In the genomic region with DNA sequence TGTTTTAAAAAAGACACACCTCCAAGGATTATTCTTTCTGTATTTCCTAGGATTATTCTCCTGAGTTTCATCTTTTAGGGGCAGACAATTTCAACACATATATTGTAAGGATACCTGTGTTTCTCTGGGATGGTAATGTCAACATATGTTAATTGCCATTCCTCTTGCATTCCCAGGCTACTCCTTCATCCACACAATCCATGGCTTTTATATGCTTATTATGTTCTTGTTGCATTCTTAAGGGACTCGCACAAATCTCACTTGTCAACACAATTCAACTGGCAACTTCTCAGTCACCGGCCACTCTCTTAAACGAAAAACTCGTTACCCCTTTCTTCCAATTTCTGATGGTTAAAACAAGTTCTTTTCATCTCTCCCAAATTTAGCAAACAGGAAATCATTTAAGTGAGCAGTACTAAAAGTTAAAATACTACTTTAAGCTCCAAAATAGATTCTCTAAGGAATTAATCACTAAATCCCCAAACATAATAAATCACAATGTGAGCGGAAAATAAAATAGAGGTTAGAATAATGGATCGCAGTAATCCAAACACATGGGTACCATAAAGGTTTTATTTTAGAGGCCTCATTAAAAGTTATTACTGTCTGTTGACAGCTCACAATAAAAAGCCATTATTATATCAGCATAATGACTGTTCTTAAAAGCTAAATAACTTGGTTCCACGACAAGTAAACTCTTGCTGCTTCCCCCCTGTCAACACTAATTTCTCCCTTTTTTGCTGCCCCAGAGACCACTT, we compare ENCODE assay signal across 19 cellular contexts.
A peak's percentile ranks its signal among the peaks of the same experiment; 100 is the strongest.
DNase-seq lines count a peak whose midpoint lies in the region; ATAC-seq and TF ChIP-seq lines count a peak whose summit lies in the region.
"Had no signal": no experiment of that assay in that cellular context is flagged by ENCODE, and none has a peak within 500 bp of the region (broad histone marks: within the 10 kb centered on the region; RNA-seq: fewer than 3 reads in every experiment).

No MANE protein-coding gene starts in this region.

- H3K4me2 ChIP-seq in neural progenitor cell: no peak overlapping the region
- H3K4me2 ChIP-seq: KMS-11, PC-9 had no signal

- no peaks in the 10 kb centered on the region for H3K79me2 ChIP-seq in neural progenitor cell (ENCODE audit: low read depth)

- no peaks in the 10 kb centered on the region for H4K20me1 ChIP-seq in neural progenitor cell (ENCODE audit: low read depth)

- intact Hi-C loops in activated CD4-positive, alpha-beta T cell treated with anti-CD3 and anti-CD28 coated beads, Interleukin-2, amount 10 ng/mL, durations not matched to agents 24 days and 14 days (cut with micrococcal nuclease): no loop called here

- H3K36me3 ChIP-seq in neural progenitor cell: no peaks in the 10 kb centered on the region

- no peak for ATAC-seq in activated T-helper 17 cell treated with anti-CD3 and anti-CD28 coated beads, Interleukin-2, amount 50 U/mL, for 72 hours (replicated peaks)
- no peak for ATAC-seq in stimulated activated memory B cell treated with anti-CD40 and anti-IgM and Interleukin-4, amounts not matched to agents 10 μg/mL and 1 μg/mL and 100 μg/mL, for 72 hours
- ATAC-seq in GM21717 (IDR thresholded peaks at IDR 0.05; ENCODE audit: unreplicated experiment): no peak

- H3K4me3 ChIP-seq in neural progenitor cell: no peak overlapping the region
- H3K4me3 ChIP-seq: PC-9, SJCRH30 had no signal

- H3K9me3 Mint-ChIP-seq in activated CD4-positive, alpha-beta T cell treated with anti-CD3 and anti-CD28 coated beads, Interleukin-2, amount 10 ng/mL, durations not matched to agents 24 days and 14 days: no peaks in the 10 kb centered on the region
- no peaks in the 10 kb centered on the region for H3K9me3 Mint-ChIP-seq in activated T-helper 17 cell treated with anti-CD3 and anti-CD28 coated beads, Interleukin-2, amount 50 U/mL, for 72 hours
- no peaks in the 10 kb centered on the region for H3K9me3 Mint-ChIP-seq in stimulated activated memory B cell treated with anti-CD40 and anti-IgM and Interleukin-4, amounts not matched to agents 10 μg/mL and 1 μg/mL and 100 μg/mL, for 72 hours
- no peaks in the 10 kb centered on the region for H3K9me3 Mint-ChIP-seq in neural progenitor cell

- H3K9me3 ChIP-seq in neural progenitor cell (ENCODE audit: low read depth): no peaks in the 10 kb centered on the region
- H3K9me3 ChIP-seq: SJCRH30 had no signal

- H3K9ac ChIP-seq in neural progenitor cell: no peak overlapping the region
- H3K9ac ChIP-seq: KMS-11 had no signal

- H3K27me3 Mint-ChIP-seq in activated CD4-positive, alpha-beta T cell treated with anti-CD3 and anti-CD28 coated beads, Interleukin-2, amount 10 ng/mL, durations not matched to agents 24 days and 14 days: no peaks in the 10 kb centered on the region
- no peaks in the 10 kb centered on the region for H3K27me3 Mint-ChIP-seq in activated T-helper 17 cell treated with anti-CD3 and anti-CD28 coated beads, Interleukin-2, amount 50 U/mL, for 72 hours
- H3K27me3 Mint-ChIP-seq in stimulated activated memory B cell treated with anti-CD40 and anti-IgM and Interleukin-4, amounts not matched to agents 10 μg/mL and 1 μg/mL and 100 μg/mL, for 72 hours: no peaks in the 10 kb centered on the region
- peaks cover 6% of the 10 kb centered on the region for H3K27me3 Mint-ChIP-seq in neural progenitor cell (ENCODE audit: insufficient read depth, low read depth)
- H3K27me3 Mint-ChIP-seq: B cell had no signal

- POLR2A ChIA-PET in HEK293T (lab: Yijun Ruan, JAX): no interaction called here

- H3F3A ChIP-seq in neural progenitor cell (ENCODE audit: low read depth): no peaks in the 10 kb centered on the region

- peaks cover 9% of the 10 kb centered on the region for H3K4me1 Mint-ChIP-seq in activated CD4-positive, alpha-beta T cell treated with anti-CD3 and anti-CD28 coated beads, Interleukin-2, amount 10 ng/mL, durations not matched to agents 24 days and 14 days
- peaks cover 10% of the 10 kb centered on the region for H3K4me1 Mint-ChIP-seq in activated T-helper 17 cell treated with anti-CD3 and anti-CD28 coated beads, Interleukin-2, amount 50 U/mL, for 72 hours
- H3K4me1 Mint-ChIP-seq in stimulated activated memory B cell treated with anti-CD40 and anti-IgM and Interleukin-4, amounts not matched to agents 10 μg/mL and 1 μg/mL and 100 μg/mL, for 72 hours: no peaks in the 10 kb centered on the region
- peaks cover 3% of the 10 kb centered on the region for H3K4me1 Mint-ChIP-seq in neural progenitor cell
- H3K4me1 Mint-ChIP-seq: B cell had no signal

- no peak for TF ChIP-seq CTCF in neural progenitor cell (IDR thresholded peaks at IDR 0.05)

- CTCF ChIA-PET in HEK293T (lab: Yijun Ruan, JAX): no interaction called here

- H3K4me3 Mint-ChIP-seq in activated CD4-positive, alpha-beta T cell treated with anti-CD3 and anti-CD28 coated beads, Interleukin-2, amount 10 ng/mL, durations not matched to agents 24 days and 14 days: no peak overlapping the region
- no peak overlapping the region for H3K4me3 Mint-ChIP-seq in activated T-helper 17 cell treated with anti-CD3 and anti-CD28 coated beads, Interleukin-2, amount 50 U/mL, for 72 hours
- no peak overlapping the region for H3K4me3 Mint-ChIP-seq in stimulated activated memory B cell treated with anti-CD40 and anti-IgM and Interleukin-4, amounts not matched to agents 10 μg/mL and 1 μg/mL and 100 μg/mL, for 72 hours
- no peak overlapping the region for H3K4me3 Mint-ChIP-seq in neural progenitor cell
- H3K4me3 Mint-ChIP-seq: B cell had no signal

- no peak overlapping the region for H3K27ac ChIP-seq in neural progenitor cell
- H3K27ac ChIP-seq: 22Rv1, KMS-11, PC-9, SJCRH30 had no signal

- DNase-seq in activated CD4-positive, alpha-beta T cell treated with anti-CD3 and anti-CD28 coated beads, Interleukin-2, amount 10 ng/mL, durations not matched to agents 24 days and 14 days: peak; percentile 44
- DNase-seq in activated CD4-positive, alpha-beta T cell treated with anti-CD3 and anti-CD28 coated beads, Interleukin-2, amount 50 U/mL, for 1 hour: no peak
- DNase-seq in HEK293T (ENCODE audit: extremely low spot score): peak; percentile 25
- DNase-seq in left kidney (ENCODE audit: low read depth, low spot score): peak; percentile 25
- DNase-seq in neural progenitor cell (ENCODE audit: low spot score): no peak
- DNase-seq: COR-L47, DMS 273 treated with DMSO at 0.1 percent for 48 hours, GF-D8, GOT3, MV-4-11, NCI-H1694 treated with DMSO at 0.1 percent for 48 hours, PC-9, SJCRH30 had no signal

- H3K4me1 ChIP-seq in neural progenitor cell: no peaks in the 10 kb centered on the region
- H3K4me1 ChIP-seq: SJCRH30 had no signal

- no peaks in the 10 kb centered on the region for H3K27me3 ChIP-seq in neural progenitor cell
- H3K27me3 ChIP-seq: SJCRH30 had no signal

- H2AFZ ChIP-seq in neural progenitor cell (replicated peaks): no peak overlapping the region
- H2AFZ ChIP-seq: PC-9 had no signal

- peaks cover 37% of the 10 kb centered on the region for H3K36me3 Mint-ChIP-seq in activated CD4-positive, alpha-beta T cell treated with anti-CD3 and anti-CD28 coated beads, Interleukin-2, amount 10 ng/mL, durations not matched to agents 24 days and 14 days (ENCODE audit: low read depth)
- peaks cover 81% of the 10 kb centered on the region for H3K36me3 Mint-ChIP-seq in activated T-helper 17 cell treated with anti-CD3 and anti-CD28 coated beads, Interleukin-2, amount 50 U/mL, for 72 hours (ENCODE audit: low read depth)
- peaks cover 53% of the 10 kb centered on the region for H3K36me3 Mint-ChIP-seq in stimulated activated memory B cell treated with anti-CD40 and anti-IgM and Interleukin-4, amounts not matched to agents 10 μg/mL and 1 μg/mL and 100 μg/mL, for 72 hours
- no peaks in the 10 kb centered on the region for H3K36me3 Mint-ChIP-seq in neural progenitor cell

- no peak overlapping the region for H3K27ac Mint-ChIP-seq in activated CD4-positive, alpha-beta T cell treated with anti-CD3 and anti-CD28 coated beads, Interleukin-2, amount 10 ng/mL, durations not matched to agents 24 days and 14 days
- peak overlapping the region; percentile 14 for H3K27ac Mint-ChIP-seq in activated T-helper 17 cell treated with anti-CD3 and anti-CD28 coated beads, Interleukin-2, amount 50 U/mL, for 72 hours
- H3K27ac Mint-ChIP-seq in stimulated activated memory B cell treated with anti-CD40 and anti-IgM and Interleukin-4, amounts not matched to agents 10 μg/mL and 1 μg/mL and 100 μg/mL, for 72 hours: no peak overlapping the region
- no peak overlapping the region for H3K27ac Mint-ChIP-seq in neural progenitor cell
- H3K27ac Mint-ChIP-seq: B cell had no signal

TF ChIP-seq in HEK293T, 16 proteins besides CTCF, POLR2A, EP300 and RAD21:
- no peak for TF ChIP-seq HDGF (IDR thresholded peaks at IDR 0.05; ENCODE audit: borderline replicate concordance)
- TF ChIP-seq, protein P1, sequence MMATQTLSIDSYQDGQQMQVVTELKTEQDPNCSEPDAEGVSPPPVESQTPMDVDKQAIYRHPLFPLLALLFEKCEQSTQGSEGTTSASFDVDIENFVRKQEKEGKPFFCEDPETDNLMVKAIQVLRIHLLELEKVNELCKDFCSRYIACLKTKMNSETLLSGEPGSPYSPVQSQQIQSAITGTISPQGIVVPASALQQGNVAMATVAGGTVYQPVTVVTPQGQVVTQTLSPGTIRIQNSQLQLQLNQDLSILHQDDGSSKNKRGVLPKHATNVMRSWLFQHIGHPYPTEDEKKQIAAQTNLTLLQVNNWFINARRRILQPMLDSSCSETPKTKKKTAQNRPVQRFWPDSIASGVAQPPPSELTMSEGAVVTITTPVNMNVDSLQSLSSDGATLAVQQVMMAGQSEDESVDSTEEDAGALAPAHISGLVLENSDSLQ (IDR thresholded peaks at IDR 0.05): peak; percentile 84
- TF ChIP-seq TARDBP (IDR thresholded peaks at IDR 0.05): no peak
- no peak for TF ChIP-seq SUZ12 (IDR thresholded peaks at IDR 0.05)
- TF ChIP-seq FOXK2 (IDR thresholded peaks at IDR 0.05): no peak
- no peak for TF ChIP-seq SP1 (IDR thresholded peaks at IDR 0.05)
- no peak for TF ChIP-seq BHLHE40 (IDR thresholded peaks at IDR 0.05; ENCODE audit: borderline replicate concordance)
- no peak for TF ChIP-seq LEF1 (IDR thresholded peaks at IDR 0.05; ENCODE audit: borderline replicate concordance)
- TF ChIP-seq CTBP1 (IDR thresholded peaks at IDR 0.05; ENCODE audit: borderline replicate concordance): peak; percentile 65; the same call in 1 of the 2 replicates
- no peak for TF ChIP-seq FOXA1 (IDR thresholded peaks at IDR 0.05)
- peak; percentile 89 for TF ChIP-seq ARNT (IDR thresholded peaks at IDR 0.05)
- no peak for TF ChIP-seq NFRKB (IDR thresholded peaks at IDR 0.05)
- TF ChIP-seq FOXM1 (IDR thresholded peaks at IDR 0.05; ENCODE audit: borderline replicate concordance): no peak
- TF ChIP-seq L3MBTL2 (conservative IDR thresholded peaks at IDR 0.05): no peak
- no peak for TF ChIP-seq ZNF384 (IDR thresholded peaks at IDR 0.05)
- TF ChIP-seq ELF4 (IDR thresholded peaks at IDR 0.05): no peak

Comparison
In these comparisons a context has a peak if more than half of its experiments do, and no peak if none do; other contexts are left out.
1. DNase-seq: peak in activated CD4-positive, alpha-beta T cell treated with anti-CD3 and anti-CD28 coated beads, Interleukin-2, amount 10 ng/mL, durations not matched to agents 24 days and 14 days (single experiment), HEK293T (single experiment) and left kidney (single experiment); none in activated CD4-positive, alpha-beta T cell treated with anti-CD3 and anti-CD28 coated beads, Interleukin-2, amount 50 U/mL, for 1 hour (single experiment) and neural progenitor cell (single experiment).